8 cellular contexts compared by ENCODE assay signal in the genomic region with DNA sequence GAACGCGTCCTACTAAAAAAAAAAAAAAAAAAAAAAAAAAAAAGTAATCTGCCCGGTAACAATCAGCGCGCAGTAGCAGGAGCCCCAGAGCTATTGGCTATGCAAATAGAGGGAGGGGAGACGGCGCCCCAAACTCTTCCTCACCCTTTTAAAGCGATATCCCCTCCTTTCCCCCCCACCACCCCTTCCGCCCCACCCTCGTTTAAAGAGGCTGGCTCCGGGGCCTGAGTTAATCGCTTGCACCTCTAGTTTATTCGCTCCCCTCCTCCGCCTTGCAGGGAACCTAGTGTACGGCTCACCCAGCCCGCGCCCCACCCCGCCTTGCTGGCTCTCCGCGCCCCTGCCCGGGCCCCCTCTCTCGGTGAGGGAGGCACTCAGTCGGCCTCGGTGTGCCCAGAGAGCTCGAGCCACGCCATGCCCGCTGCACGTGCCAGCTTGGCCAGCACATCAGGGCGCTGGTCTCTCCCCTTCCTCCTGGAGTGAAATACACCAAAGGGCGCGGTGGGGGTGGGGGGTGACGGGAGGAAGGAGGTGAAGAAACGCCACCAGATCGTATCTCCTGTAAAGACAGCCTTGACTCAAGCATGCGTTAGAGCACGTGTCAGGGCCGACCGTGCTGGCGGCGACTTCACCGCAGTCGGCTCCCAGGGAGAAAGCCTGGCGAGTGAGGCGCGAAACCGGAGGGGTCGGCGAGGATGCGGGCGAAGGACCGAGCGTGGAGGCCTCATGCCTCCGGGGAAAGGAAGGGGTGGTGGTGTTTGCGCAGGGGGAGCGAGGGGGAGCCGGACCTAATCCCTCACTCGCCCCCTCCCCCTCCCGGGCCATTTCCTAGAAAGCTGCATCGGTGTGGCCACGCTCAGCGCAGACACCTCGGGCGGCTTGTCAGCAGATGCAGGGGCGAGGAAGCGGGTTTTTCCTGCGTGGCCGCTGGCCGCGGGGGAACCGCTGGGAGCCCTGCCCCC. TPM values are rescaled to one million over a fixed set of nuclear protein-coding genes. Genes with fewer than 3 reads are reported as not detected.
DNase-seq lines count a peak whose midpoint lies in the region; ATAC-seq, FAIRE-seq and TF ChIP-seq lines count a peak whose summit lies in the region.

No MANE protein-coding gene starts in this region.

- peaks cover 23% of the 10 kb centered on the region for H3K27me3 Mint-ChIP-seq in WTC11 (ENCODE audit: low read depth)

- in situ Hi-C loops in mammary epithelial cell (cut with MboI; ENCODE audit: low sequenced_read_pairs in 2 of 2): loop anchor here in 1 of 2 donors (10.0 kb wide), 1 partner anchor 277 kb away; no protein-coding TSS in a partner anchor

- H3K4me3 ChIP-seq in mammary epithelial cell (replicated peaks in 1 of 3; ENCODE audit: insufficient read depth in 1 of 3, low read depth in 2 of 3, low read length in 3 of 3): peak overlapping the region; percentile 4 to 94 (median 87)
- peak overlapping the region in 1 of 2 donors; percentile 39 for H3K4me3 ChIP-seq in kidney (ENCODE audit: low read length in 2 of 2)

- H3K4me2 ChIP-seq in mammary epithelial cell (ENCODE audit: insufficient read depth, low read depth, low read length): peak overlapping the region; percentile 68

- no peaks in the 10 kb centered on the region for H3K9me3 Mint-ChIP-seq in WTC11

- CTCF ChIA-PET in WTC11 (lab: Charles Lee) (interaction anchor here (0.6 to 3.7 kb wide), 14 partner anchors 11 to 308 kb away, joined by 3 to 22 read pairs (median 5); partner anchors contain the start of gene FGF23), mammary epithelial cell (lab: Charles Lee; ENCODE audit: low non-redundant PET) (interaction anchor here (0.6 to 1.0 kb wide), 2 partner anchors 165 to 972 kb away, joined by 3 to 8 read pairs; no protein-coding TSS in a partner anchor)

- intact Hi-C loops in mammary epithelial cell (cut with micrococcal nuclease) (loop anchor here (2.0 to 5.0 kb wide), 2 partner anchors 155 to 400 kb away; partner anchors contain the start of gene PARP11), kidney (cut with DNase I) (loop anchor here (10.0 kb wide), 1 partner anchor 387 kb away; no protein-coding TSS in a partner anchor)

- H3K79me2 ChIP-seq in mammary epithelial cell (ENCODE audit: insufficient read depth, low read length): peaks cover 41% of the 10 kb centered on the region

- peak overlapping the region; percentile 86 for H2AFZ ChIP-seq in mammary epithelial cell (ENCODE audit: low read depth, low read length)

- WGBS in mammary epithelial cell (ENCODE audit: low coverage, missing lambda C conversion rate): 7% methylated on average over 17 of the region's 70 CpGs

- H3K9me3 ChIP-seq in mammary epithelial cell (replicated peaks; ENCODE audit: insufficient read depth, low read length) (no peaks in the 10 kb centered on the region), kidney (ENCODE audit: control insufficient read depth in 1 of 2, low read length in 2 of 2) (no peaks in the 10 kb centered on the region)

- H3K36me3 Mint-ChIP-seq in WTC11: peaks cover 22% of the 10 kb centered on the region

- peak overlapping the region; percentile 93; the same call in 1 of the 2 replicates for H3K27ac Mint-ChIP-seq in WTC11

- no peak overlapping the region for H3K9ac ChIP-seq in mammary epithelial cell (ENCODE audit: insufficient read depth, low read length)
- H3K9ac ChIP-seq in kidney (ENCODE audit: low read length in 2 of 2): no peak overlapping the region

- peaks cover 12% of the 10 kb centered on the region for H3K36me3 ChIP-seq in mammary epithelial cell (ENCODE audit: insufficient read depth, low read length)
- no peaks in the 10 kb centered on the region for H3K36me3 ChIP-seq in kidney (ENCODE audit: control insufficient read depth in 1 of 2, insufficient read depth in 2 of 2, low read length in 2 of 2)

- peak overlapping the region; percentile 91 for H3K4me3 Mint-ChIP-seq in WTC11

- H4K20me1 ChIP-seq in mammary epithelial cell (ENCODE audit: insufficient read depth, low read length): no peaks in the 10 kb centered on the region

- no peak for FAIRE-seq in kidney (lab: Jason Lieb, UNC)

- peak; percentile 48 for ATAC-seq in GM19324 (IDR thresholded peaks at IDR 0.05; ENCODE audit: low FRiP score, unreplicated experiment)
- ATAC-seq in HG03521 (IDR thresholded peaks at IDR 0.05; ENCODE audit: unreplicated experiment): peak; percentile 45
- peak; percentile 22 for ATAC-seq in WTC11
- ATAC-seq in GM21737 (IDR thresholded peaks at IDR 0.05; ENCODE audit: unreplicated experiment): no peak

- POLR2A ChIA-PET in WTC11 (lab: Charles Lee): interaction anchor here (0.5 to 4.3 kb wide), 16 partner anchors 7 to 480 kb away, joined by 3 to 45 read pairs (median 4); no protein-coding TSS in a partner anchor

- H3K27ac ChIP-seq in mammary epithelial cell (ENCODE audit: insufficient read depth, low read depth, low read length) (no peak overlapping the region), kidney (ENCODE audit: low read depth in 2 of 2, low read length in 2 of 2) (peak overlapping the region in 1 of 2 donors; percentile 53)

- H3K4me1 ChIP-seq in mammary epithelial cell (ENCODE audit: insufficient read depth, low read length) (peaks cover 36% of the 10 kb centered on the region), kidney (ENCODE audit: control insufficient read depth in 1 of 2, insufficient read depth in 1 of 2, low read depth in 1 of 2, low read length in 2 of 2) (peaks cover 0 to 38% of the 10 kb centered on the region in 2 donors)

- peaks cover 34% of the 10 kb centered on the region for H3K4me1 Mint-ChIP-seq in WTC11

- dilution Hi-C loops in mammary epithelial cell (cut with HindIII; ENCODE audit: low sequenced_read_pairs): loop anchor here (10.0 kb wide), 1 partner anchor 267 kb away; no protein-coding TSS in a partner anchor

- BruUV-seq in mammary epithelial cell (replicated peaks; lab: Mats Ljungman, UMichigan): no TSS peak

- TF ChIP-seq CTCF in WTC11 (IDR thresholded peaks at IDR 0.05) (no peak), mammary epithelial cell (conservative IDR thresholded peaks at IDR 0.05 in 1 of 2, IDR thresholded peaks at IDR 0.05 in 1 of 2; ENCODE audit: extremely low read depth in 1 of 2, insufficient read depth in 1 of 2, low read depth in 1 of 2, low read length in 2 of 2) (no peak), kidney (IDR thresholded peaks at IDR 0.05; ENCODE audit: borderline replicate concordance, extremely low read depth, insufficient read depth) (no peak)

- H3K27me3 ChIP-seq in mammary epithelial cell (ENCODE audit: insufficient read depth, low read length): peaks cover 20% of the 10 kb centered on the region

- DNase-seq in AML-193 (lab: John Stamatoyannopoulos, UW) (peak; percentile 72 to 82), WTC11 (ENCODE audit: low spot score) (peak; percentile 82), mammary epithelial cell (peak; percentile 79), kidney (peak; percentile 94)
- DNase-seq in stimulated activated CD4-positive, alpha-beta T cell treated with anti-CD3 and anti-CD28 coated beads, Interleukin-15, amount 100 ng/mL, for 1 hour (ENCODE audit: low read depth in 1 of 2, low spot score in 1 of 2): peak; percentile 75 to 80

TF ChIP-seq in WTC11, 78 proteins besides CTCF, POLR2A, EP300 and RAD21 (continues in another document):
- TF ChIP-seq ERG (CRISPR knock-in tag; IDR thresholded peaks at IDR 0.05) (no peak), ZBTB43 (CRISPR knock-in tag; IDR thresholded peaks at IDR 0.05) (peak; percentile 97), ZNF416 (CRISPR knock-in tag; IDR thresholded peaks at IDR 0.05) (no peak), ATF1 (CRISPR knock-in tag; IDR thresholded peaks at IDR 0.05) (peak; percentile 64; the same call in 1 of the 2 replicates), FOXJ3 (CRISPR knock-in tag; IDR thresholded peaks at IDR 0.05; ENCODE audit: borderline replicate concordance) (no peak), SMAD4 (CRISPR knock-in tag; IDR thresholded peaks at IDR 0.05) (peak; percentile 95), ZNF138 (CRISPR knock-in tag; conservative IDR thresholded peaks at IDR 0.05) (peak; percentile 77; the same call in 1 of the 2 replicates), ESRRA (CRISPR knock-in tag; IDR thresholded peaks at IDR 0.05; ENCODE audit: borderline replicate concordance) (peak; percentile 95)

RNA-seq across cellular contexts. Expression of gene CCND2, which starts 1.3 kb away (rescaled TPM):
- total RNA-seq in WTC11 (2021) (194 to 266 TPM (median 261 TPM) in 3 replicates), mammary epithelial cell (100 to 1,000 TPM; 483 to 932 TPM), kidney (94.4 TPM)
- polyA plus RNA-seq in mammary epithelial cell (234 TPM), kidney (ENCODE audit: insufficient read depth, low read depth, low replicate concordance) (3.3 TPM)
- 991 TPM for polyA minus RNA-seq in mammary epithelial cell

RNA-seq across cellular contexts. Expression of gene TIGAR, which starts 48.7 kb away (rescaled TPM):
- 14.4 to 26.7 TPM (median 18.0 TPM) in 3 replicates for total RNA-seq in WTC11 (2021)
- 10 to 100 TPM; 42.8 to 68.2 TPM for total RNA-seq in mammary epithelial cell
- 15.5 TPM for polyA plus RNA-seq in mammary epithelial cell
- 3.8 TPM for polyA minus RNA-seq in mammary epithelial cell
- 11.8 TPM for total RNA-seq in kidney
- 3.6 TPM for polyA plus RNA-seq in kidney (ENCODE audit: insufficient read depth, low read depth, low replicate concordance)
